ENCODE assay signal across 21 cellular contexts in genomic region chr17:27598337-27599050, GRCh38.
"Had no signal": no experiment of that assay in that cellular context is flagged by ENCODE, and none has a peak within 500 bp of the region (broad histone marks: within the 10 kb centered on the region; RNA-seq: fewer than 3 reads in every experiment).

No MANE protein-coding gene starts in this region.

- ATAC-seq: left cardiac atrium; lower lobe of right lung; Right ventricle myocardium inferior; stimulated activated naive B cell treated with anti-CD40 and anti-IgM and Interleukin-4, amounts not matched to agents 10 μg/mL and 1 μg/mL and 100 μg/mL, for 72 hours had no signal

- H3K27me3 Mint-ChIP-seq: activated B cell treated with CpG ODN at 0.5 μM for 24 hours; activated CD4-positive, alpha-beta T cell treated with anti-CD3 and anti-CD28 coated beads, Interleukin-2, amount 10 ng/mL, durations not matched to agents 24 days and 14 days; stimulated activated naive B cell treated with anti-CD40 and anti-IgM and Interleukin-4, amounts not matched to agents 10 μg/mL and 1 μg/mL and 100 μg/mL, for 72 hours had no signal

- H3K9me3 ChIP-seq: colonic mucosa, lower lobe of right lung, ovary, SK-N-SH, thyroid gland, uterus had no signal

- H3K4me1 ChIP-seq: colonic mucosa, thyroid gland, uterus had no signal

- H3K27me3 ChIP-seq: cardiac muscle cell, colonic mucosa, ovary, thyroid gland, uterus had no signal

- H3K4me3 ChIP-seq: cardiac muscle cell, colonic mucosa, lower lobe of right lung, ovary, thyroid gland, uterus had no signal

- H3K9me3 Mint-ChIP-seq: activated B cell treated with CpG ODN at 0.5 μM for 24 hours; activated CD4-positive, alpha-beta T cell treated with anti-CD3 and anti-CD28 coated beads, Interleukin-2, amount 10 ng/mL, durations not matched to agents 24 days and 14 days; immature natural killer cell; mesothelial cell of epicardium; neural crest cell; stimulated activated naive B cell treated with anti-CD40 and anti-IgM and Interleukin-4, amounts not matched to agents 10 μg/mL and 1 μg/mL and 100 μg/mL, for 72 hours had no signal

- H3K27ac ChIP-seq: cardiac muscle cell, colonic mucosa, lower lobe of right lung, ovary had no signal

- H3K4me3 Mint-ChIP-seq: activated B cell treated with CpG ODN at 0.5 μM for 24 hours; activated CD4-positive, alpha-beta T cell treated with anti-CD3 and anti-CD28 coated beads, Interleukin-2, amount 10 ng/mL, durations not matched to agents 24 days and 14 days; immature natural killer cell; mesothelial cell of epicardium; neural crest cell; stimulated activated naive B cell treated with anti-CD40 and anti-IgM and Interleukin-4, amounts not matched to agents 10 μg/mL and 1 μg/mL and 100 μg/mL, for 72 hours had no signal

- DNase-seq: activated B cell treated with CpG ODN at 0.5 μM for 24 hours; activated CD4-positive, alpha-beta T cell treated with anti-CD3 and anti-CD28 coated beads, Interleukin-2, amount 10 ng/mL, durations not matched to agents 24 days and 14 days; activated CD8-positive, alpha-beta memory T cell treated with anti-CD3 and anti-CD28 coated beads for 24 hours; activated effector memory CD4-positive, alpha-beta T cell treated with Interleukin-2 at 50 U/mL for 16 hours; activated T-cell treated with anti-CD3 and anti-CD28 coated beads for 4 hours; colonic mucosa; foreskin fibroblast; head of caudate nucleus; immature natural killer cell; left cardiac atrium; ovary; SK-N-SH; stimulated activated CD4-positive, alpha-beta T cell treated with anti-CD3 and anti-CD28 coated beads, Interleukin-2, amount 100 ng/mL, for 48 hours; stimulated activated naive B cell treated with anti-CD40 and anti-IgM and Interleukin-4, amounts not matched to agents 10 μg/mL and 1 μg/mL and 100 μg/mL, for 72 hours; thyroid gland; uterus had no signal

- H3K36me3 ChIP-seq: cardiac muscle cell, colonic mucosa, ovary, uterus had no signal

- H3K27ac Mint-ChIP-seq: activated B cell treated with CpG ODN at 0.5 μM for 24 hours; activated CD4-positive, alpha-beta T cell treated with anti-CD3 and anti-CD28 coated beads, Interleukin-2, amount 10 ng/mL, durations not matched to agents 24 days and 14 days; mesothelial cell of epicardium; stimulated activated naive B cell treated with anti-CD40 and anti-IgM and Interleukin-4, amounts not matched to agents 10 μg/mL and 1 μg/mL and 100 μg/mL, for 72 hours had no signal
